6 cellular contexts compared by ENCODE assay signal in the genomic region with DNA sequence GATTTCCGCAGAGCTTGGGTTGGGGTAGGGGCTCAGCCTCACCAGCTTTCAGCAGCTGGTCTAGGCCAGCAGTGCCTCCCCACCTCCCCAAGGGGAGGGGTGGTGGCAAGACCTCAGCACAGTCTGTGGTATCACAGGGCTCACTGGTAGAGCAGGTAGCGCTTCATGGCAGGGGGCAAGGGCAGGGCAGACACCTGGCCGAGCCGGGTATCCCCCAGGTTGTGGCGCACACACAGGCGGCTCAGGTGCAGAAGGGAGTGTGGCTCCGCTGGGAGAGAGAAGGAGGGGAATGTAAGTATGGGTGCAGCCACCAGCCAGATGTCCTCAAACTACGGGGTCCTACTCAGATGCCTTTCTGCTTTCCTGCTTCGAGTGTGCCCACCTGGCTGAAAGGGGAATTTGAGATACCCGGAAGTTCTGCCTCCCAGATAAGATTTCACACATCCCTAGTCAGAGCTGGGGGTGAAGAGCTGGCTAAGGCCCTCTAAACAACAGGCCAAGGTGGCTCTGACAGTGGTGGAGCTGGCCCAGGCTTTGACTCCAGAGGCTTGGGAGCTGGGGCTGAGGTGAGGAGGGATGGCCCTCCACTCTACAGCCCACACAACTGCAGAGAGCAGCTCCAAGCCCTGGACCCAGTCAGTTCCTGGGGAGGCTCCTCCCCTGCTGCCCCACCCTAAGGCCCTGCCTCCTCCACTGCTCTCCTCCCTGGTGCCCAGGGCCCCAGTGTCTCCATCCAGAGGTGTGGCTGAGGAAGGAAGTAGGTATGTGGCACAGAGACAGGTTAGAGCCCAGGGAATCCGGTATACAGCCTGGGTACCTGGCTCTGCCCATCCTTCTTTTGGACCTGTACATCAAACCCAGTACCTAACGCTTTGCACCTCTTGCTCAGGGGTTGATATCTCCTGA. TPM values are rescaled to one million over a fixed set of nuclear protein-coding genes. Genes with fewer than 3 reads are reported as not detected.
A peak's percentile ranks its signal among the peaks of the same experiment; 100 is the strongest.
DNase-seq lines count a peak whose midpoint lies in the region; TF ChIP-seq lines count a peak whose summit lies in the region.

No MANE protein-coding gene starts in this region.

- H3K9ac ChIP-seq in adipocyte (ENCODE audit: low read length) = peak overlapping the region; percentile 98

- H3K4me3 ChIP-seq in adipocyte (ENCODE audit: low read length) = peak overlapping the region; percentile 85

- H3K27me3 ChIP-seq in adipocyte (replicated peaks; ENCODE audit: control insufficient read depth, insufficient read depth, low read length) = no peaks in the 10 kb centered on the region

- H3K9me3 ChIP-seq in adipocyte (ENCODE audit: control insufficient read depth, low read length) = no peaks in the 10 kb centered on the region

- H3K4me1 ChIP-seq in adipocyte (ENCODE audit: control insufficient read depth, insufficient read depth, low read length) = peaks cover 42% of the 10 kb centered on the region

- peaks cover 22% of the 10 kb centered on the region for H3K36me3 ChIP-seq in adipocyte (ENCODE audit: control insufficient read depth, insufficient read depth, low read length, severe bottlenecking)

- DNase-seq in Ammon's horn (ENCODE audit: low spot score) (peak; percentile 5), adipocyte (ENCODE audit: low read depth) (peak; percentile 44), myocyte (ENCODE audit: low read depth) (peak; percentile 34), NCI-H1092 treated with DMSO at 0.1 percent for 48 hours (lab: John Stamatoyannopoulos, UW) (no peak), activated gamma-delta T cell treated with Interleukin-2 at 50 U/mL for 16 hours (no peak)

- no peak for TF ChIP-seq EP300 in Ishikawa (IDR thresholded peaks at IDR 0.05; ENCODE audit: borderline replicate concordance)

- TF ChIP-seq RAD21 in Ishikawa (IDR thresholded peaks at IDR 0.05; ENCODE audit: low read depth) = no peak

TF ChIP-seq in Ishikawa, 13 proteins besides CTCF, POLR2A, EP300 and RAD21:
- no peak for TF ChIP-seq CEBPB (IDR thresholded peaks at IDR 0.05)
- no peak for TF ChIP-seq ZBTB7A (IDR thresholded peaks at IDR 0.05; ENCODE audit: low read depth)
- TF ChIP-seq YY1 (IDR thresholded peaks at IDR 0.05; ENCODE audit: low read depth) = 0 out of 2 replicates have a peak, but pooled peaks have one; percentile 13
- no peak for TF ChIP-seq TCF12 (IDR thresholded peaks at IDR 0.05; ENCODE audit: low read depth)
- TF ChIP-seq, protein P1, sequence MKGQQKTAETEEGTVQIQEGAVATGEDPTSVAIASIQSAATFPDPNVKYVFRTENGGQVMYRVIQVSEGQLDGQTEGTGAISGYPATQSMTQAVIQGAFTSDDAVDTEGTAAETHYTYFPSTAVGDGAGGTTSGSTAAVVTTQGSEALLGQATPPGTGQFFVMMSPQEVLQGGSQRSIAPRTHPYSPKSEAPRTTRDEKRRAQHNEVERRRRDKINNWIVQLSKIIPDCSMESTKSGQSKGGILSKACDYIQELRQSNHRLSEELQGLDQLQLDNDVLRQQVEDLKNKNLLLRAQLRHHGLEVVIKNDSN (IDR thresholded peaks at IDR 0.05) = no peak
- TF ChIP-seq EGR1 (IDR thresholded peaks at IDR 0.05) = no peak
- TF ChIP-seq, protein P2, sequence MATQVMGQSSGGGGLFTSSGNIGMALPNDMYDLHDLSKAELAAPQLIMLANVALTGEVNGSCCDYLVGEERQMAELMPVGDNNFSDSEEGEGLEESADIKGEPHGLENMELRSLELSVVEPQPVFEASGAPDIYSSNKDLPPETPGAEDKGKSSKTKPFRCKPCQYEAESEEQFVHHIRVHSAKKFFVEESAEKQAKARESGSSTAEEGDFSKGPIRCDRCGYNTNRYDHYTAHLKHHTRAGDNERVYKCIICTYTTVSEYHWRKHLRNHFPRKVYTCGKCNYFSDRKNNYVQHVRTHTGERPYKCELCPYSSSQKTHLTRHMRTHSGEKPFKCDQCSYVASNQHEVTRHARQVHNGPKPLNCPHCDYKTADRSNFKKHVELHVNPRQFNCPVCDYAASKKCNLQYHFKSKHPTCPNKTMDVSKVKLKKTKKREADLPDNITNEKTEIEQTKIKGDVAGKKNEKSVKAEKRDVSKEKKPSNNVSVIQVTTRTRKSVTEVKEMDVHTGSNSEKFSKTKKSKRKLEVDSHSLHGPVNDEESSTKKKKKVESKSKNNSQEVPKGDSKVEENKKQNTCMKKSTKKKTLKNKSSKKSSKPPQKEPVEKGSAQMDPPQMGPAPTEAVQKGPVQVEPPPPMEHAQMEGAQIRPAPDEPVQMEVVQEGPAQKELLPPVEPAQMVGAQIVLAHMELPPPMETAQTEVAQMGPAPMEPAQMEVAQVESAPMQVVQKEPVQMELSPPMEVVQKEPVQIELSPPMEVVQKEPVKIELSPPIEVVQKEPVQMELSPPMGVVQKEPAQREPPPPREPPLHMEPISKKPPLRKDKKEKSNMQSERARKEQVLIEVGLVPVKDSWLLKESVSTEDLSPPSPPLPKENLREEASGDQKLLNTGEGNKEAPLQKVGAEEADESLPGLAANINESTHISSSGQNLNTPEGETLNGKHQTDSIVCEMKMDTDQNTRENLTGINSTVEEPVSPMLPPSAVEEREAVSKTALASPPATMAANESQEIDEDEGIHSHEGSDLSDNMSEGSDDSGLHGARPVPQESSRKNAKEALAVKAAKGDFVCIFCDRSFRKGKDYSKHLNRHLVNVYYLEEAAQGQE (IDR thresholded peaks at IDR 0.05; ENCODE audit: low read depth) = no peak

RNA-seq across cellular contexts. Expression of a gene that starts 1.8 kb away (rescaled TPM):
- total RNA-seq in myocyte = 9.5 and 10.0 TPM in 2 replicates
- 16.1 TPM for polyA plus RNA-seq in myocyte (2012)

RNA-seq across cellular contexts. Expression of a gene that starts 4.0 kb away (rescaled TPM):
- total RNA-seq in myocyte = 1,115 and 1,161 TPM in 2 replicates
- polyA plus RNA-seq in myocyte (2012) = 1,273 TPM

RNA-seq across cellular contexts. Expression of a gene that starts 19.4 kb away (rescaled TPM):
- 146 and 154 TPM in 2 replicates for total RNA-seq in myocyte
- 120 TPM for polyA plus RNA-seq in myocyte (2012)

RNA-seq across cellular contexts. Expression of a gene that starts 20.2 kb away (rescaled TPM):
- 1.9 and 3.5 TPM in 2 replicates for total RNA-seq in myocyte
- 4.0 TPM for polyA plus RNA-seq in myocyte (2012)

RNA-seq across cellular contexts. Expression of a gene that starts 30.6 kb away (rescaled TPM):
- total RNA-seq in myocyte = 1.7 and 2.0 TPM in 2 replicates
- 3.5 TPM for polyA plus RNA-seq in myocyte (2012)

Comparison
In these comparisons a context has a peak if more than half of its experiments do, and no peak if none do; other contexts are left out.
1. DNase-seq: peak in Ammon's horn (single experiment), adipocyte (single experiment) and myocyte (single experiment); none in NCI-H1092 treated with DMSO at 0.1 percent for 48 hours (single experiment) and activated gamma-delta T cell treated with Interleukin-2 at 50 U/mL for 16 hours (single experiment).